14 cellular contexts compared by ENCODE assay signal in the genomic region with DNA sequence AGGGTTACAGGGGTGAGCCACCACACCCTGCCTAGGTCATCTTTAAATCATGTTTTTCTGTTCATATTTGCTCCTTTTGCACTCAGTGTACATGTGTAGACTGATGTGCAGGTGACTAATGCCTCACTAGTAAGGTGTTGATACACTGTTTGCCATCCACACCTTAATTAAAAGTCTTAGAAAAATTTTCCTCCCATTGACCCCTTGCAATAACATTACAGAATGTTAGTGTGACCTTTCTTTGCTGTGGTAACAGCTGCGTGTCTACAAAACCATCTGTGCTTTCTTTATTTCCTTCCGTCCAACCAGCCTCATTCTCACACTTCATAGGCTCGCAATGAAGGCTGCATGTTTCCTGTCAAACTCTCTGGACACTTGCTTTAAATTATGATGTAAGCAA. TPM values are rescaled to one million over a fixed set of nuclear protein-coding genes. Genes with fewer than 3 reads are reported as not detected.
A peak's percentile ranks its signal among the peaks of the same experiment; 100 is the strongest.
DNase-seq lines count a peak whose midpoint lies in the region; ATAC-seq and TF ChIP-seq lines count a peak whose summit lies in the region.
"Had no signal": no experiment of that assay in that cellular context is flagged by ENCODE, and none has a peak within 500 bp of the region (broad histone marks: within the 10 kb centered on the region; RNA-seq: fewer than 3 reads in every experiment).

No MANE protein-coding gene starts in this region.

- peak overlapping the region in 1 of 4 donors; percentile 62 for H3K4me3 Mint-ChIP-seq in CD4-positive, CD25-positive, alpha-beta regulatory T cell
- H3K4me3 Mint-ChIP-seq in activated CD8-positive, alpha-beta T cell treated with anti-CD3 and anti-CD28 coated beads, Interleukin-2, amount 10 ng/mL, durations not matched to agents 7 days and 5 days: no peak overlapping the region

- H3K27ac Mint-ChIP-seq in CD4-positive, CD25-positive, alpha-beta regulatory T cell: peak overlapping the region; percentile 38 to 72 (median 63)
- peak overlapping the region; percentile 55 for H3K27ac Mint-ChIP-seq in activated CD8-positive, alpha-beta T cell treated with anti-CD3 and anti-CD28 coated beads, Interleukin-2, amount 10 ng/mL, durations not matched to agents 7 days and 5 days

- no peaks in the 10 kb centered on the region for H3K36me3 ChIP-seq in CD4-positive, CD25-positive, alpha-beta regulatory T cell (ENCODE audit: control insufficient read depth, insufficient read depth, low read length)
- no peaks in the 10 kb centered on the region for H3K36me3 ChIP-seq in SK-N-SH (replicated peaks in 1 of 2; ENCODE audit: control insufficient read depth in 1 of 2, insufficient read depth in 2 of 2, low read length in 1 of 2)
- H3K36me3 ChIP-seq: ovary had no signal

- POLR2A ChIA-PET in activated CD8-positive, alpha-beta T cell treated with anti-CD3 and anti-CD28 coated beads, Interleukin-2, amount 10 ng/mL, durations not matched to agents 7 days and 5 days (lab: Charles Lee): interaction anchor here (1.6 to 1.7 kb wide), 2 partner anchors 8 to 136 kb away, joined by 4 to 7 read pairs; a partner anchor contains a TSS
- POLR2A ChIA-PET in SK-N-SH (lab: Yijun Ruan, JAX): no interaction called here

- H3K4me2 ChIP-seq in SK-N-SH: no peak overlapping the region

- H3K9me2 ChIP-seq in SK-N-SH: no peaks in the 10 kb centered on the region

- no peak for TF ChIP-seq RAD21 in SK-N-SH (IDR thresholded peaks at IDR 0.05; ENCODE audit: low read length)

- H2AFZ ChIP-seq in SK-N-SH (ENCODE audit: low read depth): no peak overlapping the region

- ATAC-seq in CD4-positive, CD25-positive, alpha-beta regulatory T cell (ENCODE audit: low read depth in 2 of 2): peak; percentile 31 to 52
- ATAC-seq in GM19397 (IDR thresholded peaks at IDR 0.05; ENCODE audit: unreplicated experiment) (peak; percentile 89), HG02981 (IDR thresholded peaks at IDR 0.05; ENCODE audit: unreplicated experiment) (peak; percentile 93)
- ATAC-seq in activated CD8-positive, alpha-beta T cell treated with anti-CD3 and anti-CD28 coated beads, Interleukin-2, amount 10 ng/mL, durations not matched to agents 7 days and 5 days: peak; percentile 38

- peak in 1 of 3 donors; percentile 59 for DNase-seq in CD4-positive, CD25-positive, alpha-beta regulatory T cell
- no peak for DNase-seq in activated CD8-positive, alpha-beta T cell treated with anti-CD3 and anti-CD28 coated beads, Interleukin-2, amount 10 ng/mL, durations not matched to agents 7 days and 5 days
- DNase-seq in mesenteric fat pad (ENCODE audit: low spot score) (no peak), SK-N-SH (no peak)
- no peak for DNase-seq in stimulated activated naive CD4-positive, alpha-beta T cell (lab: John Stamatoyannopoulos, UW)
- DNase-seq in activated naive CD4-positive, alpha-beta T cell (lab: John Stamatoyannopoulos, UW): no peak
- DNase-seq: activated CD4-positive, alpha-beta T cell treated with anti-CD3 and anti-CD28 coated beads for 4 hours; activated gamma-delta T cell treated with Interleukin-2 at 50 U/mL for 16 hours; caudate nucleus; ovary had no signal

- peaks cover 2% of the 10 kb centered on the region for H3K4me1 ChIP-seq in CD4-positive, CD25-positive, alpha-beta regulatory T cell (ENCODE audit: control insufficient read depth, insufficient read depth, low read length, poor library complexity, severe bottlenecking)
- no peaks in the 10 kb centered on the region for H3K4me1 ChIP-seq in SK-N-SH (ENCODE audit: control insufficient read depth in 1 of 2, insufficient read depth in 2 of 2, low read depth in 1 of 2, low read length in 1 of 2)

- peaks cover 2% of the 10 kb centered on the region for H3K27me3 Mint-ChIP-seq in CD4-positive, CD25-positive, alpha-beta regulatory T cell
- H3K27me3 Mint-ChIP-seq in activated CD8-positive, alpha-beta T cell treated with anti-CD3 and anti-CD28 coated beads, Interleukin-2, amount 10 ng/mL, durations not matched to agents 7 days and 5 days (ENCODE audit: low read depth): no peaks in the 10 kb centered on the region

- 43% methylated on average over 3 of the region's 3 CpGs for WGBS in SK-N-SH (ENCODE audit: low lambda C conversion rate)

- H3K79me2 ChIP-seq in SK-N-SH (ENCODE audit: insufficient read depth): no peaks in the 10 kb centered on the region

- no peaks in the 10 kb centered on the region for H3K36me3 Mint-ChIP-seq in CD4-positive, CD25-positive, alpha-beta regulatory T cell
- no peaks in the 10 kb centered on the region for H3K36me3 Mint-ChIP-seq in activated CD8-positive, alpha-beta T cell treated with anti-CD3 and anti-CD28 coated beads, Interleukin-2, amount 10 ng/mL, durations not matched to agents 7 days and 5 days (ENCODE audit: low read depth)

- H3F3A ChIP-seq in SK-N-SH (replicated peaks; ENCODE audit: insufficient read depth): peaks cover 5% of the 10 kb centered on the region

- no peaks in the 10 kb centered on the region for H4K20me1 ChIP-seq in SK-N-SH (ENCODE audit: insufficient read depth)

- no peak for TF ChIP-seq EP300 in SK-N-SH (IDR thresholded peaks at IDR 0.05; ENCODE audit: borderline replicate concordance in 1 of 2, low read depth in 1 of 2, low read length in 1 of 2)

- H3K4me1 Mint-ChIP-seq in CD4-positive, CD25-positive, alpha-beta regulatory T cell: peaks cover 3 to 29% (median 9%) of the 10 kb centered on the region in 4 donors
- H3K4me1 Mint-ChIP-seq in activated CD8-positive, alpha-beta T cell treated with anti-CD3 and anti-CD28 coated beads, Interleukin-2, amount 10 ng/mL, durations not matched to agents 7 days and 5 days (ENCODE audit: low read depth): peaks cover 31% of the 10 kb centered on the region

- no peak overlapping the region for H3K9ac ChIP-seq in SK-N-SH

- no peak overlapping the region for H3K27ac ChIP-seq in CD4-positive, CD25-positive, alpha-beta regulatory T cell (ENCODE audit: insufficient read depth, low read length, poor library complexity, severe bottlenecking)
- H3K27ac ChIP-seq in SK-N-SH (ENCODE audit: low read depth in 2 of 2, low read length in 1 of 2): no peak overlapping the region
- H3K27ac ChIP-seq: ovary, SK-N-MC had no signal

- H3K9me3 Mint-ChIP-seq in CD4-positive, CD25-positive, alpha-beta regulatory T cell: no peaks in the 10 kb centered on the region
- no peaks in the 10 kb centered on the region for H3K9me3 Mint-ChIP-seq in activated CD8-positive, alpha-beta T cell treated with anti-CD3 and anti-CD28 coated beads, Interleukin-2, amount 10 ng/mL, durations not matched to agents 7 days and 5 days (ENCODE audit: insufficient read depth)

- H3K4me3 ChIP-seq in CD4-positive, CD25-positive, alpha-beta regulatory T cell (ENCODE audit: low read depth, low read length): no peak overlapping the region
- no peak overlapping the region for H3K4me3 ChIP-seq in SK-N-SH (ENCODE audit: low read depth in 2 of 2, low read length in 1 of 2)
- H3K4me3 ChIP-seq: lung, ovary, SK-N-MC had no signal

- H3K9me3 ChIP-seq in CD4-positive, CD25-positive, alpha-beta regulatory T cell (ENCODE audit: control insufficient read depth in 2 of 2, low read length in 2 of 2): no peaks in the 10 kb centered on the region
- H3K9me3 ChIP-seq in SK-N-SH: no peaks in the 10 kb centered on the region
- H3K9me3 ChIP-seq: ovary had no signal

- CTCF ChIA-PET in activated CD8-positive, alpha-beta T cell treated with anti-CD3 and anti-CD28 coated beads, Interleukin-2, amount 10 ng/mL, durations not matched to agents 7 days and 5 days (lab: Charles Lee): no interaction called here
- CTCF ChIA-PET in SK-N-SH (lab: Yijun Ruan, JAX): no interaction called here

- no peak for TF ChIP-seq CTCF in SK-N-SH (IDR thresholded peaks at IDR 0.05)

- no peaks in the 10 kb centered on the region for H3K27me3 ChIP-seq in CD4-positive, CD25-positive, alpha-beta regulatory T cell (ENCODE audit: control insufficient read depth, insufficient read depth, low read length)
- peaks cover 12% of the 10 kb centered on the region; the same call in 1 of the 2 replicates for H3K27me3 ChIP-seq in SK-N-SH (ENCODE audit: insufficient read depth)
- H3K27me3 ChIP-seq: ovary had no signal

TF ChIP-seq in SK-N-SH, 30 proteins besides CTCF, POLR2A, EP300 and RAD21 (continues in another document):
- TF ChIP-seq MEF2A (IDR thresholded peaks at IDR 0.05; ENCODE audit: borderline replicate concordance, low read depth) (no peak), YY1 (IDR thresholded peaks at IDR 0.05; ENCODE audit: low read depth) (no peak), MXI1 (IDR thresholded peaks at IDR 0.05; ENCODE audit: low read depth, low read length) (no peak), FOXJ3 (CRISPR knock-in tag; IDR thresholded peaks at IDR 0.05) (no peak)
- TF ChIP-seq, protein P1, sequence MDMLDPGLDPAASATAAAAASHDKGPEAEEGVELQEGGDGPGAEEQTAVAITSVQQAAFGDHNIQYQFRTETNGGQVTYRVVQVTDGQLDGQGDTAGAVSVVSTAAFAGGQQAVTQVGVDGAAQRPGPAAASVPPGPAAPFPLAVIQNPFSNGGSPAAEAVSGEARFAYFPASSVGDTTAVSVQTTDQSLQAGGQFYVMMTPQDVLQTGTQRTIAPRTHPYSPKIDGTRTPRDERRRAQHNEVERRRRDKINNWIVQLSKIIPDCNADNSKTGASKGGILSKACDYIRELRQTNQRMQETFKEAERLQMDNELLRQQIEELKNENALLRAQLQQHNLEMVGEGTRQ (IDR thresholded peaks at IDR 0.05; ENCODE audit: borderline replicate concordance, low read depth, low read length): no peak
- TF ChIP-seq, protein P2, sequence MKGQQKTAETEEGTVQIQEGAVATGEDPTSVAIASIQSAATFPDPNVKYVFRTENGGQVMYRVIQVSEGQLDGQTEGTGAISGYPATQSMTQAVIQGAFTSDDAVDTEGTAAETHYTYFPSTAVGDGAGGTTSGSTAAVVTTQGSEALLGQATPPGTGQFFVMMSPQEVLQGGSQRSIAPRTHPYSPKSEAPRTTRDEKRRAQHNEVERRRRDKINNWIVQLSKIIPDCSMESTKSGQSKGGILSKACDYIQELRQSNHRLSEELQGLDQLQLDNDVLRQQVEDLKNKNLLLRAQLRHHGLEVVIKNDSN (IDR thresholded peaks at IDR 0.05; ENCODE audit: borderline replicate concordance, low read depth): no peak

RNA-seq across cellular contexts. Expression of a gene that starts 6.6 kb away (rescaled TPM):
- total RNA-seq in CD4-positive, CD25-positive, alpha-beta regulatory T cell: 407 TPM
- polyA plus RNA-seq in CD4-positive, CD25-positive, alpha-beta regulatory T cell: 10 to 100 TPM; 25.8 to 29.0 (median 27.9) TPM
- total RNA-seq in activated CD8-positive, alpha-beta T cell treated with anti-CD3 and anti-CD28 coated beads, Interleukin-2, amount 10 ng/mL, durations not matched to agents 7 days and 5 days: 10 to 100 TPM; 46.5 TPM
- total RNA-seq in mesenteric fat pad: 108 TPM
- polyA plus RNA-seq in SK-N-SH (2012; rRNA removed): 39.8 and 46.0 TPM in 2 replicates
- 28.2 and 31.0 TPM in 2 replicates for polyA plus RNA-seq in SK-N-SH (2012; cell fraction: cytosol; rRNA removed)
- polyA plus RNA-seq in SK-N-SH (2012; cell fraction: nucleus; rRNA removed): 48.4 and 56.5 TPM in 2 replicates

Comparison
In these comparisons a context has a peak if more than half of its experiments do, and no peak if none do; other contexts are left out.
1. ATAC-seq: peak in every context shown above with its lines; median percentile 93 in HG02981; 89 in GM19397; 42 in CD4-positive, CD25-positive, alpha-beta regulatory T cell; 38 in activated CD8-positive, alpha-beta T cell treated with anti-CD3 and anti-CD28 coated beads, Interleukin-2, amount 10 ng/mL, durations not matched to agents 7 days and 5 days.